Comparison of ENCODE assay signal across 8 cellular contexts in genomic region chr6:34888874-34889555, GRCh38. TPM values are rescaled to one million over a fixed set of nuclear protein-coding genes. Genes with fewer than 3 reads are reported as not detected.
DNase-seq lines count a peak whose midpoint lies in the region; ATAC-seq and TF ChIP-seq lines count a peak whose summit lies in the region.

A gene with protein sequence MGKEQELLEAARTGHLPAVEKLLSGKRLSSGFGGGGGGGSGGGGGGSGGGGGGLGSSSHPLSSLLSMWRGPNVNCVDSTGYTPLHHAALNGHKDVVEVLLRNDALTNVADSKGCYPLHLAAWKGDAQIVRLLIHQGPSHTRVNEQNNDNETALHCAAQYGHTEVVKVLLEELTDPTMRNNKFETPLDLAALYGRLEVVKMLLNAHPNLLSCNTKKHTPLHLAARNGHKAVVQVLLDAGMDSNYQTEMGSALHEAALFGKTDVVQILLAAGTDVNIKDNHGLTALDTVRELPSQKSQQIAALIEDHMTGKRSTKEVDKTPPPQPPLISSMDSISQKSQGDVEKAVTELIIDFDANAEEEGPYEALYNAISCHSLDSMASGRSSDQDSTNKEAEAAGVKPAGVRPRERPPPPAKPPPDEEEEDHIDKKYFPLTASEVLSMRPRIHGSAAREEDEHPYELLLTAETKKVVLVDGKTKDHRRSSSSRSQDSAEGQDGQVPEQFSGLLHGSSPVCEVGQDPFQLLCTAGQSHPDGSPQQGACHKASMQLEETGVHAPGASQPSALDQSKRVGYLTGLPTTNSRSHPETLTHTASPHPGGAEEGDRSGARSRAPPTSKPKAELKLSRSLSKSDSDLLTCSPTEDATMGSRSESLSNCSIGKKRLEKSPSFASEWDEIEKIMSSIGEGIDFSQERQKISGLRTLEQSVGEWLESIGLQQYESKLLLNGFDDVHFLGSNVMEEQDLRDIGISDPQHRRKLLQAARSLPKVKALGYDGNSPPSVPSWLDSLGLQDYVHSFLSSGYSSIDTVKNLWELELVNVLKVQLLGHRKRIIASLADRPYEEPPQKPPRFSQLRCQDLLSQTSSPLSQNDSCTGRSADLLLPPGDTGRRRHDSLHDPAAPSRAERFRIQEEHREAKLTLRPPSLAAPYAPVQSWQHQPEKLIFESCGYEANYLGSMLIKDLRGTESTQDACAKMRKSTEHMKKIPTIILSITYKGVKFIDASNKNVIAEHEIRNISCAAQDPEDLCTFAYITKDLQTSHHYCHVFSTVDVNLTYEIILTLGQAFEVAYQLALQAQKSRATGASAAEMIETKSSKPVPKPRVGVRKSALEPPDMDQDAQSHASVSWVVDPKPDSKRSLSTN (plus strand): TSS chr6:34889255. CDS start chr6:34889403, 148 bp downstream.

- peak within 1 kb of the TSS; percentile 85 for H3K27ac ChIP-seq in cingulate gyrus (ENCODE audit: low read depth, low read length)

- peak within 1 kb of the TSS; percentile 81 for H3K4me3 ChIP-seq in GM06990 (replicated peaks; ENCODE audit: low read depth, low read length)

- no peaks in the 10 kb centered on the region for H3K36me3 ChIP-seq in GM06990 (ENCODE audit: control insufficient read depth, insufficient read depth, low read length)

- no peaks in the 10 kb centered on the region for H3K27me3 ChIP-seq in GM06990 (replicated peaks; ENCODE audit: control insufficient read depth, insufficient read depth, low read length)

- no peak for TF ChIP-seq CTCF in GM06990 (IDR thresholded peaks at IDR 0.05; ENCODE audit: insufficient read depth, low read length, poor library complexity, severe bottlenecking)

- DNase-seq in GM06990 (ENCODE audit: extremely low read depth, insufficient read length) (peak; percentile 88), NCI-H2227 treated with DMSO at 0.1 percent for 48 hours (lab: John Stamatoyannopoulos, UW) (peak; percentile 70), left lobe of liver (ENCODE audit: low spot score) (peak; percentile 94)
- DNase-seq in activated CD4-positive, alpha-beta T cell treated with anti-CD3 and anti-CD28 coated beads for 4 hours = peak; percentile 92 to 95
- DNase-seq in stimulated activated CD4-positive, alpha-beta T cell treated with anti-CD3 and anti-CD28 coated beads, Interleukin-1b, Interleukin-23, amount 100 ng/mL, for 48 hours = peak; percentile 87

- ATAC-seq in HG02885 (IDR thresholded peaks at IDR 0.05; ENCODE audit: poor library complexity, unreplicated experiment) (peak; percentile 68), left lobe of liver (peak; percentile 94), GM18870 (IDR thresholded peaks at IDR 0.05; ENCODE audit: unreplicated experiment) (no peak)

RNA-seq across cellular contexts. Expression of the gene that starts here (rescaled TPM):
- 13.4 TPM for total RNA-seq in left lobe of liver
